23 cellular contexts compared by ENCODE assay signal in genomic region chr10:78851652-78852051, GRCh38.
DNase-seq lines count a peak whose midpoint lies in the region; ATAC-seq and TF ChIP-seq lines count a peak whose summit lies in the region.
"Had no signal": no experiment of that assay in that cellular context is flagged by ENCODE, and none has a peak within 500 bp of the region (broad histone marks: within the 10 kb centered on the region; RNA-seq: fewer than 3 reads in every experiment).

No MANE protein-coding gene starts in this region.

- no peak for TF ChIP-seq CTCF in brain (conservative IDR thresholded peaks at IDR 0.05)
- no peak for TF ChIP-seq CTCF in hepatocyte (IDR thresholded peaks at IDR 0.05; ENCODE audit: poor library complexity)
- no peak for TF ChIP-seq CTCF in suprapubic skin (IDR thresholded peaks at IDR 0.05)
- no peak for TF ChIP-seq CTCF in WERI-Rb-1 (IDR thresholded peaks at IDR 0.05; ENCODE audit: low read depth, low read length)

- H3K4me3 Mint-ChIP-seq in brain: no peak overlapping the region

- ATAC-seq in HG03565 (IDR thresholded peaks at IDR 0.05; ENCODE audit: unreplicated experiment) (no peak), HG03139 (IDR thresholded peaks at IDR 0.05; ENCODE audit: unreplicated experiment) (no peak)
- ATAC-seq: PC-3 had no signal

- DNase-seq in EH (ENCODE audit: low read depth) (peak; percentile 67), hepatocyte (ENCODE audit: low spot score) (peak; percentile 33), suprapubic skin (ENCODE audit: low spot score in 2 of 2) (no peak), WERI-Rb-1 (no peak)
- DNase-seq: activated gamma-delta T cell treated with Interleukin-2 at 50 U/mL for 16 hours; amniotic stem cell; effector CD4-positive, alpha-beta T cell; GF-D8; hypothalamus; mesenchymal stem cell; MG63; NCI-H1436 treated with DMSO at 0.1 percent for 48 hours; NCI-H82; PC-3; SHP77 treated with DMSO at 0.1 percent for 48 hours; stimulated activated CD4-positive, alpha-beta T cell treated with anti-CD3 and anti-CD28 coated beads, Interleukin-12 subunit alpha, Interleukin-12 subunit beta, amount 100 ng/mL, for 4 hours; stimulated activated CD8-positive, alpha-beta memory T cell treated with anti-CD3 and anti-CD28 coated beads, Interleukin-4, amount 100 ng/mL, for 48 hours; T-helper 1 cell had no signal

- no peak overlapping the region for H3K4me3 ChIP-seq in hepatocyte
- H3K4me3 ChIP-seq in suprapubic skin: no peak overlapping the region
- H3K4me3 ChIP-seq in WERI-Rb-1 (ENCODE audit: low read depth, low read length): no peak overlapping the region
- H3K4me3 ChIP-seq: HAP-1, MG63 had no signal

- H3K9me3 ChIP-seq in hepatocyte (ENCODE audit: low read depth) (no peaks in the 10 kb centered on the region), suprapubic skin (no peaks in the 10 kb centered on the region), WERI-Rb-1 (ENCODE audit: severe bottlenecking) (no peaks in the 10 kb centered on the region)
- H3K9me3 ChIP-seq: HAP-1, MG63 had no signal

- H3K27me3 ChIP-seq in hepatocyte: no peaks in the 10 kb centered on the region
- H3K27me3 ChIP-seq in suprapubic skin: no peaks in the 10 kb centered on the region
- no peaks in the 10 kb centered on the region for H3K27me3 ChIP-seq in WERI-Rb-1 (ENCODE audit: insufficient read depth, low read depth, severe bottlenecking)
- H3K27me3 ChIP-seq: MG63 had no signal

- H2AFZ ChIP-seq in hepatocyte: no peak overlapping the region

- H3K9me2 ChIP-seq in hepatocyte (replicated peaks; ENCODE audit: insufficient read depth): no peaks in the 10 kb centered on the region

- TF ChIP-seq POLR2A in suprapubic skin (IDR thresholded peaks at IDR 0.05): no peak

- no peaks in the 10 kb centered on the region for H3K4me1 ChIP-seq in hepatocyte (ENCODE audit: insufficient read depth)
- peaks cover 12% of the 10 kb centered on the region for H3K4me1 ChIP-seq in suprapubic skin
- H3K4me1 ChIP-seq: HAP-1 had no signal

- no peaks in the 10 kb centered on the region for H4K20me1 ChIP-seq in hepatocyte (ENCODE audit: insufficient read depth, poor library complexity, severe bottlenecking)

- no peaks in the 10 kb centered on the region for H3K27me3 Mint-ChIP-seq in brain

- H3K36me3 ChIP-seq in hepatocyte (replicated peaks; ENCODE audit: insufficient read depth, low read depth) (no peaks in the 10 kb centered on the region), suprapubic skin (no peaks in the 10 kb centered on the region), WERI-Rb-1 (no peaks in the 10 kb centered on the region)
- H3K36me3 ChIP-seq: HAP-1, MG63 had no signal

- H3K27ac Mint-ChIP-seq in brain: peak overlapping the region; percentile 15 to 81 (median 60)

- H3K4me1 Mint-ChIP-seq in brain: peaks cover 72% of the 10 kb centered on the region

- H3K36me3 Mint-ChIP-seq in brain: no peaks in the 10 kb centered on the region

- WGBS in hepatocyte (ENCODE audit: low lambda C conversion rate, missing lambda C conversion rate): 46% methylated on average over 4 of the region's 4 CpGs
- 75% methylated on average over 4 of the region's 4 CpGs for WGBS in suprapubic skin

- TF ChIP-seq EP300 in suprapubic skin (IDR thresholded peaks at IDR 0.05): no peak

- no peak overlapping the region for H3K4me2 ChIP-seq in hepatocyte

- H3K79me2 ChIP-seq in hepatocyte: no peaks in the 10 kb centered on the region

- no peaks in the 10 kb centered on the region for H3K9me3 Mint-ChIP-seq in brain

- no peak overlapping the region for H3K27ac ChIP-seq in hepatocyte
- peak overlapping the region; percentile 47 for H3K27ac ChIP-seq in suprapubic skin
- no peak overlapping the region for H3K27ac ChIP-seq in WERI-Rb-1
- H3K27ac ChIP-seq: HL-60 had no signal

Comparison
In these comparisons a context has a peak if more than half of its experiments do, and no peak if none do; other contexts are left out.
1. DNase-seq: peak in EH (single experiment) and hepatocyte (single experiment); none in suprapubic skin (0 of 2) and WERI-Rb-1 (single experiment).